In the genomic region with DNA sequence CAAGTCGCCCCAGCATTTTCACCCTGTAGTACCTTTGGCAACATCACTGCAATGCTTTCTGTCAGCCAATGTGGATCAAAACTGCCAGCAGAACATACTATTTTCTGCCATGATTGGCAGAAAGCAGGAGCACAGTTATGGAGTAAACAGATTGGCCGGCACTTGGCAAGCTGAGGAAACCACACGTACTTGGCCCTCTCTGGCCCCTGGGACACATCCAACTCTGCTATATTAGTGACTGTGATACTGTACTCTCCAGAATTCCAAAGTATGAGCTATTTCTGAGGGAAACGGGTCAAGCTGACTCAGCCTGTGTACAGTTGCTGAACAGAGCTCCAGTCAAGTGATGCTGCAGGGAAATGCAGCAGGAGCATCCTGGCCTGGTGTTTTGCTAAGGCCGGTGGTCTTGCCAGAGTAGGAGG, we compare ENCODE assay signal across 13 cellular contexts. TPM values are rescaled to one million over a fixed set of nuclear protein-coding genes. Genes with fewer than 3 reads are reported as not detected.
DNase-seq lines count a peak whose midpoint lies in the region; ATAC-seq lines count a peak whose summit lies in the region.
"Had no signal": no experiment of that assay in that cellular context is flagged by ENCODE, and none has a peak within 500 bp of the region (broad histone marks: within the 10 kb centered on the region; RNA-seq: fewer than 3 reads in every experiment).

No MANE protein-coding gene starts in this region.

- CTCF ChIA-PET in T-cell (lab: Charles Lee): no interaction called here

- peak; percentile 90 for DNase-seq in AG08396 (ENCODE audit: low spot score)
- peak; percentile 98 for DNase-seq in LHCN-M2 (ENCODE audit: low read depth)
- peak; percentile 86 for DNase-seq in cerebellum (ENCODE audit: low spot score)
- peak; percentile 12 for DNase-seq in mucosa of gallbladder (ENCODE audit: low spot score)
- no peak for DNase-seq in T-cell
- no peak for DNase-seq in NK-92 (lab: John Stamatoyannopoulos, UW; ENCODE audit: unreplicated experiment)
- no peak for DNase-seq in HUDEP-2 (lab: John Stamatoyannopoulos, UW; ENCODE audit: unreplicated experiment in 76 of 76)
- DNase-seq in stimulated activated naive CD4-positive, alpha-beta T cell treated with Interleukin-2 at 50 U/mL for 16 hours (lab: John Stamatoyannopoulos, UW): no peak
- DNase-seq: activated CD4-positive, alpha-beta T cell treated with anti-CD3 and anti-CD28 coated beads for 1 hour; NCI-H1417 treated with DMSO at 0.1 percent for 48 hours; stimulated activated naive CD4-positive, alpha-beta T cell had no signal

- no peaks in the 10 kb centered on the region for H3K4me1 Mint-ChIP-seq in T-cell
- H3K4me1 Mint-ChIP-seq: CD14-positive monocyte had no signal

- no peak for ATAC-seq in T-cell (replicated peaks in 1 of 4)
- ATAC-seq: esophagus mucosa had no signal

- no peak overlapping the region for H3K4me3 Mint-ChIP-seq in T-cell
- H3K4me3 Mint-ChIP-seq: CD14-positive monocyte had no signal

- no peak overlapping the region for H3K27ac Mint-ChIP-seq in T-cell
- H3K27ac Mint-ChIP-seq: CD14-positive monocyte had no signal

- POLR2A ChIA-PET in T-cell (lab: Charles Lee): no interaction called here

- peaks cover 2 to 14% of the 10 kb centered on the region in 2 donors for H3K27me3 Mint-ChIP-seq in T-cell

- no peaks in the 10 kb centered on the region for H3K9me3 Mint-ChIP-seq in T-cell

- H3K36me3 Mint-ChIP-seq in T-cell: no peaks in the 10 kb centered on the region
- H3K36me3 Mint-ChIP-seq: CD14-positive monocyte had no signal

RNA-seq across cellular contexts. Expression of a gene that starts 39.8 kb away (rescaled TPM):
- total RNA-seq in LHCN-M2 (2014; rRNA removed) (22.8 and 23.9 TPM in 2 replicates), cerebellum (48.2 TPM), mucosa of gallbladder (10.9 TPM), T-cell (1 to 10 TPM; 5.0 to 6.4 (median 6.1) TPM)
- 37.8 TPM for polyA plus RNA-seq in LHCN-M2 (2012)

Comparison
In these comparisons a context has a peak if more than half of its experiments do, and no peak if none do; other contexts are left out.
1. DNase-seq: peak in AG08396 (single experiment), LHCN-M2 (single experiment), cerebellum (single experiment) and mucosa of gallbladder (single experiment); none in T-cell (0 of 34), NK-92 (single experiment), HUDEP-2 (0 of 76) and stimulated activated naive CD4-positive, alpha-beta T cell treated with Interleukin-2 at 50 U/mL for 16 hours (single experiment).